Comparison of ENCODE assay signal across 27 cellular contexts in genomic region chr17:41505007-41505835, GRCh38. TPM values are rescaled to one million over a fixed set of nuclear protein-coding genes. Genes with fewer than 3 reads are reported as not detected.
DNase-seq lines count a peak whose midpoint lies in the region; ATAC-seq and TF ChIP-seq lines count a peak whose summit lies in the region.
"Had no signal": no experiment of that assay in that cellular context is flagged by ENCODE, and none has a peak within 500 bp of the region (broad histone marks: within the 10 kb centered on the region; RNA-seq: fewer than 3 reads in every experiment).

Gene KRT13 (minus strand): TSS chr17:41505612. CDS start chr17:41505550, 62 bp downstream.

- no peaks in the 10 kb centered on the region for H3K36me3 ChIP-seq in HEK293 (ENCODE audit: control insufficient read depth in 2 of 2, insufficient read depth in 1 of 2, low read length in 2 of 2)
- no peaks in the 10 kb centered on the region for H3K36me3 ChIP-seq in lower lobe of right lung
- no peaks in the 10 kb centered on the region for H3K36me3 ChIP-seq in upper lobe of left lung
- H3K36me3 ChIP-seq: stomach, thyroid gland had no signal

- peaks cover 37% of the 10 kb centered on the region for H3K4me1 Mint-ChIP-seq in dendritic cell treated with granulocyte-macrophage colony-stimulating factor and Interleukin-4, amounts not matched to agents 40 ng/mL and 50 ng/mL, for 4 days (ENCODE audit: low read depth)
- peaks cover 26% of the 10 kb centered on the region for H3K4me1 Mint-ChIP-seq in type B pancreatic cell (ENCODE audit: unreplicated experiment)
- no peaks in the 10 kb centered on the region for H3K4me1 Mint-ChIP-seq in activated T-cell treated with anti-CD3 and anti-CD28 coated beads, Interleukin-2, amount 50 U/mL, for 24 hours (ENCODE audit: low read depth)
- H3K4me1 Mint-ChIP-seq: activated B cell treated with CpG ODN at 0.5 μM for 24 hours; central memory CD8-positive, alpha-beta T cell had no signal

- peak; percentile 36 for DNase-seq in lower lobe of right lung
- DNase-seq in type B pancreatic cell (ENCODE audit: extremely low spot score, unreplicated experiment), result no peak
- DNase-seq in upper lobe of left lung, result no peak
- DNase-seq in activated T-cell treated with anti-CD3 and anti-CD28 coated beads, Interleukin-2, amount 50 U/mL, for 24 hours, result no peak
- DNase-seq: activated B cell treated with CpG ODN at 0.5 μM for 24 hours; activated CD4-positive, alpha-beta T cell treated with anti-CD3 and anti-CD28 coated beads, Interleukin-2, amount 50 U/mL, for 1 hour; activated gamma-delta T cell; activated T-cell treated with anti-CD3 and anti-CD28 coated beads, Interleukin-2, amount 50 U/mL, for 4 hours; dermis blood vessel endothelial cell; DND-41; GOT3; hippocampal formation; mammary epithelial cell; NCI-H1694; NCI-H446 treated with DMSO at 0.1 percent for 48 hours; NCI-H82; right cardiac atrium; stomach had no signal

- no peak for TF ChIP-seq POLR2A in upper lobe of left lung (IDR thresholded peaks at IDR 0.05)

- TF ChIP-seq EP300 in upper lobe of left lung (IDR thresholded peaks at IDR 0.05), result no peak

- no peaks in the 10 kb centered on the region for H3K36me3 Mint-ChIP-seq in dendritic cell treated with granulocyte-macrophage colony-stimulating factor and Interleukin-4, amounts not matched to agents 40 ng/mL and 50 ng/mL, for 4 days (ENCODE audit: low read depth)
- no peaks in the 10 kb centered on the region for H3K36me3 Mint-ChIP-seq in type B pancreatic cell
- H3K36me3 Mint-ChIP-seq in activated T-cell treated with anti-CD3 and anti-CD28 coated beads, Interleukin-2, amount 50 U/mL, for 24 hours (ENCODE audit: low read depth), result no peaks in the 10 kb centered on the region
- H3K36me3 Mint-ChIP-seq: CD14-positive monocyte had no signal

- H3K27me3 ChIP-seq in lower lobe of right lung (ENCODE audit: low read depth), result no peaks in the 10 kb centered on the region
- no peaks in the 10 kb centered on the region for H3K27me3 ChIP-seq in upper lobe of left lung
- H3K27me3 ChIP-seq: thyroid gland had no signal

- ATAC-seq in lower lobe of right lung (peak in 1 of 2 donors; percentile 4), upper lobe of left lung (ENCODE audit: low FRiP score in 2 of 2) (no peak), GM21737 (IDR thresholded peaks at IDR 0.05; ENCODE audit: unreplicated experiment) (no peak), GM18519 (IDR thresholded peaks at IDR 0.05; ENCODE audit: low FRiP score, unreplicated experiment) (no peak)
- ATAC-seq: activated T-cell treated with anti-CD3 and anti-CD28 coated beads, Interleukin-2, amount 50 U/mL, for 4 hours; right cardiac atrium had no signal

- H3K4me3 Mint-ChIP-seq in dendritic cell treated with granulocyte-macrophage colony-stimulating factor and Interleukin-4, amounts not matched to agents 40 ng/mL and 50 ng/mL, for 4 days, result no peak within 1 kb of the TSS
- H3K4me3 Mint-ChIP-seq in type B pancreatic cell, result peak within 1 kb of the TSS; percentile 88
- H3K4me3 Mint-ChIP-seq in activated T-cell treated with anti-CD3 and anti-CD28 coated beads, Interleukin-2, amount 50 U/mL, for 24 hours, result no peak within 1 kb of the TSS
- H3K4me3 Mint-ChIP-seq: activated B cell treated with CpG ODN at 0.5 μM for 24 hours; activated T-cell treated with anti-CD3 and anti-CD28 coated beads, Interleukin-2, amount 50 U/mL, for 4 hours; CD14-positive monocyte; central memory CD8-positive, alpha-beta T cell; T-helper 1 cell treated with Interleukin-12 subunit alpha and Interleukin-12 subunit beta and Interleukin-4 antibody, amounts not matched to agents 30 μg/mL and 1 μg/mL, for 36 hours had no signal

- H3K27ac ChIP-seq in HEK293 (ENCODE audit: extremely low read depth, low read depth, low read length), result peak within 1 kb of the TSS; percentile 76
- H3K27ac ChIP-seq in lower lobe of right lung, result peak within 1 kb of the TSS; percentile 69
- no peak within 1 kb of the TSS for H3K27ac ChIP-seq in upper lobe of left lung
- H3K27ac ChIP-seq: SK-N-MC, stomach, thyroid gland had no signal

- peak within 1 kb of the TSS; percentile 6 for H3K27ac Mint-ChIP-seq in dendritic cell treated with granulocyte-macrophage colony-stimulating factor and Interleukin-4, amounts not matched to agents 40 ng/mL and 50 ng/mL, for 4 days
- peak within 1 kb of the TSS; percentile 95 for H3K27ac Mint-ChIP-seq in type B pancreatic cell
- H3K27ac Mint-ChIP-seq in activated T-cell treated with anti-CD3 and anti-CD28 coated beads, Interleukin-2, amount 50 U/mL, for 24 hours, result no peak within 1 kb of the TSS
- H3K27ac Mint-ChIP-seq: activated B cell treated with CpG ODN at 0.5 μM for 24 hours; T-helper 1 cell treated with Interleukin-12 subunit alpha and Interleukin-12 subunit beta and Interleukin-4 antibody, amounts not matched to agents 30 μg/mL and 1 μg/mL, for 36 hours had no signal

- H3K4me1 ChIP-seq in HEK293 (ENCODE audit: control insufficient read depth, insufficient read depth, low read length) (peaks cover 12% of the 10 kb centered on the region), lower lobe of right lung (no peaks in the 10 kb centered on the region), upper lobe of left lung (peaks cover 0 to 5% (median 2%) of the 10 kb centered on the region in 4 donors)

- CTCF ChIA-PET in HEK293 (lab: Yijun Ruan, JAX), result interaction anchor here (0.8 to 7.3 kb wide), 5 partner anchors 9 to 158 kb away, joined by 3 to 47 read pairs (median 4); no protein-coding TSS in a partner anchor

- peaks cover 7% of the 10 kb centered on the region for H3K27me3 Mint-ChIP-seq in dendritic cell treated with granulocyte-macrophage colony-stimulating factor and Interleukin-4, amounts not matched to agents 40 ng/mL and 50 ng/mL, for 4 days
- H3K27me3 Mint-ChIP-seq in type B pancreatic cell, result no peaks in the 10 kb centered on the region
- H3K27me3 Mint-ChIP-seq in activated T-cell treated with anti-CD3 and anti-CD28 coated beads, Interleukin-2, amount 50 U/mL, for 24 hours, result no peaks in the 10 kb centered on the region

- H3K4me3 ChIP-seq in HEK293 (ENCODE audit: low read depth, low read length) (no peak within 1 kb of the TSS), lower lobe of right lung (no peak within 1 kb of the TSS), upper lobe of left lung (no peak within 1 kb of the TSS)
- H3K4me3 ChIP-seq: SK-N-MC, stomach, thyroid gland had no signal

- intact Hi-C loops in dendritic cell treated with granulocyte-macrophage colony-stimulating factor and Interleukin-4, amounts not matched to agents 40 ng/mL and 50 ng/mL, for 4 days (cut with micrococcal nuclease), result no loop called here
- intact Hi-C loops in lower lobe of right lung (cut with DNase I), result no loop called here

- H3K9me3 Mint-ChIP-seq in dendritic cell treated with granulocyte-macrophage colony-stimulating factor and Interleukin-4, amounts not matched to agents 40 ng/mL and 50 ng/mL, for 4 days, result no peaks in the 10 kb centered on the region
- no peaks in the 10 kb centered on the region for H3K9me3 Mint-ChIP-seq in type B pancreatic cell
- H3K9me3 Mint-ChIP-seq in activated T-cell treated with anti-CD3 and anti-CD28 coated beads, Interleukin-2, amount 50 U/mL, for 24 hours, result no peaks in the 10 kb centered on the region
- H3K9me3 Mint-ChIP-seq: activated B cell treated with CpG ODN at 0.5 μM for 24 hours; activated T-cell treated with anti-CD3 and anti-CD28 coated beads, Interleukin-2, amount 50 U/mL, for 4 hours; central memory CD8-positive, alpha-beta T cell; T-helper 1 cell treated with Interleukin-12 subunit alpha and Interleukin-12 subunit beta and Interleukin-4 antibody, amounts not matched to agents 30 μg/mL and 1 μg/mL, for 36 hours had no signal

- WGBS in upper lobe of left lung, 2 donors, result 85% methylated on average over 17 of the region's 17 CpGs

- POLR2A ChIA-PET in HEK293 (lab: Yijun Ruan, JAX), result interaction anchor here (1.4 kb wide), 1 partner anchor 23 kb away, joined by 6 read pairs; the partner anchor contains the start of gene KRT19

- no peaks in the 10 kb centered on the region for H3K9me3 ChIP-seq in HEK293 (ENCODE audit: control insufficient read depth, insufficient read depth, low read depth, low read length)
- no peaks in the 10 kb centered on the region for H3K9me3 ChIP-seq in lower lobe of right lung
- H3K9me3 ChIP-seq in upper lobe of left lung, result no peaks in the 10 kb centered on the region
- H3K9me3 ChIP-seq: stomach, thyroid gland had no signal

- no peak for TF ChIP-seq CTCF in HEK293 (tag by site-specific recombination; IDR thresholded peaks at IDR 0.05)
- no peak for TF ChIP-seq CTCF in lower lobe of right lung (IDR thresholded peaks at IDR 0.05)
- TF ChIP-seq CTCF in type B pancreatic cell (conservative IDR thresholded peaks at IDR 0.05), result no peak
- no peak for TF ChIP-seq CTCF in upper lobe of left lung (IDR thresholded peaks at IDR 0.05)

TF ChIP-seq in HEK293, 187 proteins besides CTCF, POLR2A, EP300 and RAD21 (continues in another document):
- TF ChIP-seq KLF10 (tag by site-specific recombination; IDR thresholded peaks at IDR 0.05) (no peak), TSHZ1 (tag by site-specific recombination; IDR thresholded peaks at IDR 0.05; ENCODE audit: borderline replicate concordance) (no peak), ZNF146 (tag by site-specific recombination; IDR thresholded peaks at IDR 0.05) (no peak), ZBTB48 (tag by site-specific recombination; IDR thresholded peaks at IDR 0.05) (no peak)

RNA-seq across cellular contexts. Expression of gene KRT13, which starts in this region (rescaled TPM):
- total RNA-seq in lower lobe of right lung (5.2 TPM), type B pancreatic cell (ENCODE audit: low replicate concordance) (869 and 1,618 TPM in 2 replicates), upper lobe of left lung (10 to 100 TPM in 1 of 6 donors, 1 to 10 TPM in 5; 1.0 to 12.1 (median 7.2) TPM)
- total RNA-seq: activated B cell treated with CpG ODN at 0.5 μM for 24 hours; activated T-cell treated with anti-CD3 and anti-CD28 coated beads, Interleukin-2, amount 50 U/mL, for 4 hours; dermis blood vessel endothelial cell; right cardiac atrium had no signal

Comparison
In these comparisons a context has a peak if more than half of its experiments do, and no peak if none do; other contexts are left out.
1. RNA of gene KRT13 (total RNA-seq): 869 to 1,618 TPM in type B pancreatic cell; 1.0 to 12.1 TPM in upper lobe of left lung and 5.2 TPM in lower lobe of right lung (single experiment); every median in the first group is over 10 times any median in the second.
2. H3K27ac ChIP-seq: peak in HEK293 (single experiment) and lower lobe of right lung (single experiment); none in upper lobe of left lung (0 of 4).